23 cellular contexts compared by ENCODE assay signal in genomic region chr1:177632923-177633322, GRCh38.
"Had no signal": no experiment of that assay in that cellular context is flagged by ENCODE, and none has a peak within 500 bp of the region (broad histone marks: within the 10 kb centered on the region; RNA-seq: fewer than 3 reads in every experiment).

No MANE protein-coding gene starts in this region.

- ATAC-seq: activated CD4-positive, CD25-positive, alpha-beta regulatory T cell treated with anti-CD3 and anti-CD28 coated beads, Interleukin-2, amount 50 U/mL, for 24 hours; activated CD8-positive, alpha-beta memory T cell treated with anti-CD3 and anti-CD28 coated beads, Interleukin-2, amount 10 ng/mL, durations not matched to agents 7 days and 5 days; activated CD8-positive, alpha-beta T cell treated with anti-CD3 and anti-CD28 coated beads for 36 hours; foreskin keratinocyte; natural killer cell; pancreas; psoas muscle; stimulated activated naive CD8-positive, alpha-beta T cell treated with anti-CD3 and anti-CD28 coated beads, Interleukin-15, Interleukin-2, amounts not matched to agents 100 U/mL and 50 U/mL, for 24 hours had no signal

- H3K9me3 ChIP-seq: esophagus muscularis mucosa, left ventricle myocardium inferior, pancreas, psoas muscle, right atrium auricular region, tibial artery had no signal

- H3K4me1 Mint-ChIP-seq: activated CD4-positive, alpha-beta T cell treated with anti-CD3 and anti-CD28 coated beads, Interleukin-2, amount 10 ng/mL, durations not matched to agents 24 days and 14 days; activated CD8-positive, alpha-beta memory T cell treated with anti-CD3 and anti-CD28 coated beads, Interleukin-2, amount 10 ng/mL, durations not matched to agents 7 days and 5 days; activated naive CD4-positive, alpha-beta T cell treated with anti-CD3 and anti-CD28 coated beads, Interleukin-2, amount 50 U/mL, for 24 hours; central memory CD8-positive, alpha-beta T cell; natural killer cell had no signal

- H3K27ac Mint-ChIP-seq: activated CD4-positive, alpha-beta T cell treated with anti-CD3 and anti-CD28 coated beads, Interleukin-2, amount 10 ng/mL, durations not matched to agents 24 days and 14 days; activated CD8-positive, alpha-beta memory T cell treated with anti-CD3 and anti-CD28 coated beads, Interleukin-2, amount 10 ng/mL, durations not matched to agents 7 days and 5 days; activated CD8-positive, alpha-beta T cell treated with anti-CD3 and anti-CD28 coated beads for 36 hours; activated naive CD4-positive, alpha-beta T cell treated with anti-CD3 and anti-CD28 coated beads, Interleukin-2, amount 50 U/mL, for 24 hours; natural killer cell; T-helper 2 cell treated with Interferon-gamma antibody and Interleukin-4, amounts not matched to agents 5 μg/mL and 100 μg/mL, for 36 hours had no signal

- H3K4me3 Mint-ChIP-seq: activated CD4-positive, alpha-beta T cell treated with anti-CD3 and anti-CD28 coated beads, Interleukin-2, amount 10 ng/mL, durations not matched to agents 24 days and 14 days; activated CD8-positive, alpha-beta memory T cell treated with anti-CD3 and anti-CD28 coated beads, Interleukin-2, amount 10 ng/mL, durations not matched to agents 7 days and 5 days; activated CD8-positive, alpha-beta T cell treated with anti-CD3 and anti-CD28 coated beads for 36 hours; activated naive CD4-positive, alpha-beta T cell treated with anti-CD3 and anti-CD28 coated beads, Interleukin-2, amount 50 U/mL, for 24 hours; central memory CD8-positive, alpha-beta T cell; natural killer cell; T-helper 2 cell treated with Interferon-gamma antibody and Interleukin-4, amounts not matched to agents 5 μg/mL and 100 μg/mL, for 36 hours had no signal

- H3K4me1 ChIP-seq: esophagus muscularis mucosa, foreskin keratinocyte, left ventricle myocardium inferior, pancreas, psoas muscle, right atrium auricular region, tibial artery had no signal

- H3K27me3 ChIP-seq: esophagus muscularis mucosa, foreskin keratinocyte, pancreas, right atrium auricular region, tibial artery had no signal

- H3K27ac ChIP-seq: coronary artery, esophagus muscularis mucosa, foreskin keratinocyte, left ventricle myocardium inferior, pancreas, psoas muscle, right atrium auricular region, tibial artery, VCaP had no signal

- DNase-seq: activated CD4-positive, alpha-beta T cell treated with anti-CD3 and anti-CD28 coated beads, Interleukin-2, amount 10 ng/mL, durations not matched to agents 24 days and 14 days; activated CD8-positive, alpha-beta memory T cell treated with anti-CD3 and anti-CD28 coated beads, Interleukin-2, amount 10 ng/mL, durations not matched to agents 7 days and 5 days; activated CD8-positive, alpha-beta T cell treated with anti-CD3 and anti-CD28 coated beads for 36 hours; activated gamma-delta T cell treated with Interleukin-2 at 50 U/mL for 16 hours; foreskin keratinocyte; left ventricle myocardium inferior; mammary epithelial cell; midbrain; natural killer cell; pancreas; psoas muscle; stimulated activated CD4-positive, alpha-beta T cell treated with anti-CD3 and anti-CD28 coated beads, Interleukin-12 subunit alpha, Interleukin-12 subunit beta, amount 100 ng/mL, for 4 hours; stimulated activated CD4-positive, alpha-beta T cell treated with anti-CD3 and anti-CD28 coated beads, Interleukin-4, amount 100 ng/mL, for 4 hours; stimulated activated naive CD8-positive, alpha-beta T cell treated with anti-CD3 and anti-CD28 coated beads, Interleukin-15, Interleukin-2, amounts not matched to agents 100 U/mL and 50 U/mL, for 24 hours; tibial artery had no signal

- H3K36me3 Mint-ChIP-seq: activated CD8-positive, alpha-beta memory T cell treated with anti-CD3 and anti-CD28 coated beads, Interleukin-2, amount 10 ng/mL, durations not matched to agents 7 days and 5 days; activated naive CD4-positive, alpha-beta T cell treated with anti-CD3 and anti-CD28 coated beads, Interleukin-2, amount 50 U/mL, for 24 hours; natural killer cell had no signal

- H3K27me3 Mint-ChIP-seq: activated CD4-positive, alpha-beta T cell treated with anti-CD3 and anti-CD28 coated beads, Interleukin-2, amount 10 ng/mL, durations not matched to agents 24 days and 14 days; activated CD8-positive, alpha-beta memory T cell treated with anti-CD3 and anti-CD28 coated beads, Interleukin-2, amount 10 ng/mL, durations not matched to agents 7 days and 5 days; activated CD8-positive, alpha-beta T cell treated with anti-CD3 and anti-CD28 coated beads for 36 hours; activated naive CD4-positive, alpha-beta T cell treated with anti-CD3 and anti-CD28 coated beads, Interleukin-2, amount 50 U/mL, for 24 hours; central memory CD8-positive, alpha-beta T cell had no signal

- H3K9me3 Mint-ChIP-seq: activated CD4-positive, alpha-beta T cell treated with anti-CD3 and anti-CD28 coated beads, Interleukin-2, amount 10 ng/mL, durations not matched to agents 24 days and 14 days had no signal

- H3K4me3 ChIP-seq: coronary artery, esophagus muscularis mucosa, left ventricle myocardium inferior, pancreas, psoas muscle, right atrium auricular region, tibial artery had no signal

- H3K36me3 ChIP-seq: esophagus muscularis mucosa, left ventricle myocardium inferior, pancreas, right atrium auricular region, tibial artery had no signal
